In the genomic region with DNA sequence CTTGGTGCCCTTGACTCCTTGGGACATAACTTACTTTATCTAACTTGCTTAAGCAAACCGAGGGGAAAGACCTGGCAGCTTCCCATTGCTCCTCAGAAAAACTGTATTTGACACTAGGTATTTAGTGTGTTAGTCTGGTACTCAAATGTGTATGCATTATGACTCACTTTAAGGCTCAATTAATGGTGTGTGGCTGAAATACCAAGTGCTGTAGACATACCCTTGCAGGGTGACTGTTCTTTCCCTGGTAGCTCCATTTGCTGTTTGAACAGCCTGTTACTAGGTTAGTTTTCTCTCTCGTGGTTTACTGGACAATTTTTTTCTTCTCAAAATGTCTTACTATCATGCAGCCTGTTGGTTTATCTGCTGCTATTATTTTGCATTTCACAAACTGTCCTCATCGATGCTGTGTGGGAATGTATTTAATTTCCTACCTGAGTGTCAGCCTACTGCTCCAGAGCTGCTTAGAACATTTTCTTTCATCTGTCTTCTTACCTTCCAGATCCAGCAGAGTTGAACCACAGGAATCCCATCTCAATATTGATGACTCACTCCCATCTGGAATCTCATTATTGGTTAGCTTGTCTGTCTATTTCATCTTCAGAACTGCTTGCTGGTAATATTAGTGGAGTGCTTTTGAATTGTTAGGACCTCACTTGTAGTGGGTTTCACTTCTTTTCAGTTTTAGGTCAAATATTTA, we compare ENCODE assay signal across 15 cellular contexts.
DNase-seq lines count a peak whose midpoint lies in the region; ATAC-seq and TF ChIP-seq lines count a peak whose summit lies in the region.
"Had no signal": no experiment of that assay in that cellular context is flagged by ENCODE, and none has a peak within 500 bp of the region (broad histone marks: within the 10 kb centered on the region; RNA-seq: fewer than 3 reads in every experiment).

No MANE protein-coding gene starts in this region.

- H3K9me3 ChIP-seq in OCI-LY1 (ENCODE audit: low read length) (no peaks in the 10 kb centered on the region; the same call in 1 of the 2 replicates), fibroblast of lung (ENCODE audit: control insufficient read depth, insufficient read depth, low read depth, low read length) (no peaks in the 10 kb centered on the region)
- H3K9me3 ChIP-seq: adrenal gland, SJSA1 had no signal

- H2AFZ ChIP-seq in OCI-LY1 (ENCODE audit: low read length) (peak overlapping the region; percentile 89; the same call in 1 of the 2 replicates), fibroblast of lung (ENCODE audit: low read length) (no peak overlapping the region)

- no peak overlapping the region for H3K27ac ChIP-seq in OCI-LY1 (ENCODE audit: low read depth, low read length, poor library complexity, severe bottlenecking)
- no peak overlapping the region for H3K27ac ChIP-seq in fibroblast of lung (ENCODE audit: insufficient read depth, low read length)
- H3K27ac ChIP-seq: adrenal gland, SJSA1, VCaP had no signal

- no peaks in the 10 kb centered on the region for H3K36me3 ChIP-seq in OCI-LY1 (ENCODE audit: insufficient read depth, low read length)
- no peaks in the 10 kb centered on the region for H3K36me3 ChIP-seq in fibroblast of lung (ENCODE audit: control insufficient read depth, insufficient read depth, low read length)
- H3K36me3 ChIP-seq: adrenal gland, SJSA1 had no signal

- peak; percentile 37 for ATAC-seq in GM18867 (IDR thresholded peaks at IDR 0.05; ENCODE audit: unreplicated experiment)
- no peak for ATAC-seq in HG02884 (IDR thresholded peaks at IDR 0.05; ENCODE audit: unreplicated experiment)
- no peak for ATAC-seq in HG03439 (IDR thresholded peaks at IDR 0.05; ENCODE audit: unreplicated experiment)
- ATAC-seq: right cardiac atrium had no signal

- H3K9me2 ChIP-seq in OCI-LY1 (ENCODE audit: low read depth, low read length): no peaks in the 10 kb centered on the region

- H3K27me3 ChIP-seq in OCI-LY1 (ENCODE audit: insufficient read depth, low read length): no peaks in the 10 kb centered on the region
- H3K27me3 ChIP-seq in fibroblast of lung (ENCODE audit: control insufficient read depth, insufficient read depth, low read length): no peaks in the 10 kb centered on the region
- H3K27me3 ChIP-seq: adrenal gland, SJSA1 had no signal

- H3K79me2 ChIP-seq in OCI-LY1 (ENCODE audit: insufficient read depth, low read length): no peaks in the 10 kb centered on the region
- H3K79me2 ChIP-seq in fibroblast of lung (ENCODE audit: control insufficient read depth, insufficient read depth, low read length): no peaks in the 10 kb centered on the region

- no peaks in the 10 kb centered on the region for H3F3A ChIP-seq in OCI-LY1 (ENCODE audit: insufficient read depth, low read length)

- DNase-seq in fibroblast of lung (ENCODE audit: low read depth in 2 of 2) (peak; percentile 40 to 93), skeletal muscle cell (ENCODE audit: low read depth) (peak; percentile 47)
- no peak for DNase-seq in activated CD4-positive, alpha-beta T cell treated with anti-CD3 and anti-CD28 coated beads, Interleukin-2, amount 50 U/mL, for 4 hours
- DNase-seq in stimulated activated CD4-positive, alpha-beta T cell treated with anti-CD3 and anti-CD28 coated beads, Interleukin-4, amount 100 ng/mL, for 24 hours: no peak
- DNase-seq: adrenal gland; DMS 273 treated with DMSO at 0.1 percent for 48 hours; effector memory CD4-positive, alpha-beta T cell; NCI-H510A treated with DMSO at 0.1 percent for 48 hours; right cardiac atrium had no signal

- TF ChIP-seq CTCF in OCI-LY1 (IDR thresholded peaks at IDR 0.05; ENCODE audit: low read length) (no peak), fibroblast of lung (conservative IDR thresholded peaks at IDR 0.05 in 1 of 2, IDR thresholded peaks at IDR 0.05 in 1 of 2; ENCODE audit: low read depth in 1 of 2, low read length in 2 of 2) (no peak)

- no peaks in the 10 kb centered on the region for H4K20me1 ChIP-seq in OCI-LY1 (ENCODE audit: insufficient read depth, low read length)
- no peaks in the 10 kb centered on the region for H4K20me1 ChIP-seq in fibroblast of lung (ENCODE audit: control insufficient read depth, extremely low read depth, insufficient read depth, low read length)

- H3K4me2 ChIP-seq in OCI-LY1 (ENCODE audit: low read length): 0 out of 2 replicates have a peak overlapping the region, but pooled peaks have one; percentile 0
- no peak overlapping the region for H3K4me2 ChIP-seq in fibroblast of lung (ENCODE audit: extremely low read depth, insufficient read depth, low read length)

- no peak overlapping the region for H3K9ac ChIP-seq in OCI-LY1 (ENCODE audit: low read length)
- H3K9ac ChIP-seq in fibroblast of lung (ENCODE audit: insufficient read depth, low read length): no peak overlapping the region

- H3K4me1 ChIP-seq in OCI-LY1 (ENCODE audit: insufficient read depth, low read length, severe bottlenecking) (peaks cover 20% of the 10 kb centered on the region), fibroblast of lung (ENCODE audit: control insufficient read depth, extremely low read depth, insufficient read depth, low read length) (peaks cover 5% of the 10 kb centered on the region)
- H3K4me1 ChIP-seq: adrenal gland had no signal

- H3K4me3 ChIP-seq in OCI-LY1 (ENCODE audit: low read depth, low read length, poor library complexity, severe bottlenecking) (no peak overlapping the region), fibroblast of lung (replicated peaks in 1 of 4; ENCODE audit: control extremely low read depth in 1 of 4, insufficient read depth in 1 of 4, low read depth in 3 of 4, low read length in 4 of 4) (no peak overlapping the region), skeletal muscle cell (ENCODE audit: low read depth, low read length) (no peak overlapping the region)
- H3K4me3 ChIP-seq: adrenal gland, SJSA1 had no signal

Comparison
In these comparisons a context has a peak if more than half of its experiments do, and no peak if none do; other contexts are left out.
1. DNase-seq: peak in fibroblast of lung (2 of 2) and skeletal muscle cell (single experiment); none in activated CD4-positive, alpha-beta T cell treated with anti-CD3 and anti-CD28 coated beads, Interleukin-2, amount 50 U/mL, for 4 hours (0 of 2) and stimulated activated CD4-positive, alpha-beta T cell treated with anti-CD3 and anti-CD28 coated beads, Interleukin-4, amount 100 ng/mL, for 24 hours (single experiment).